8 cellular contexts compared by ENCODE assay signal in genomic region chr15:22786868-22787698, GRCh38. TPM values are rescaled to one million over a fixed set of nuclear protein-coding genes. Genes with fewer than 3 reads are reported as not detected.
DNase-seq lines count a peak whose midpoint lies in the region; ATAC-seq and TF ChIP-seq lines count a peak whose summit lies in the region.

No MANE protein-coding gene starts in this region.

- peak; percentile 28 for ATAC-seq in GM21576 (IDR thresholded peaks at IDR 0.05; ENCODE audit: unreplicated experiment)

- H3K9me3 Mint-ChIP-seq in activated T-cell treated with anti-CD3 and anti-CD28 coated beads, Interleukin-2, amount 50 U/mL, for 24 hours, result peaks cover 2% of the 10 kb centered on the region
- peaks cover 2% of the 10 kb centered on the region for H3K9me3 Mint-ChIP-seq in neural crest cell

- H3K27ac Mint-ChIP-seq in activated T-cell treated with anti-CD3 and anti-CD28 coated beads, Interleukin-2, amount 50 U/mL, for 24 hours, result peak overlapping the region; percentile 89
- no peak overlapping the region for H3K27ac Mint-ChIP-seq in neural crest cell (ENCODE audit: unreplicated experiment)

- H3K27me3 Mint-ChIP-seq in activated T-cell treated with anti-CD3 and anti-CD28 coated beads, Interleukin-2, amount 50 U/mL, for 24 hours, result no peaks in the 10 kb centered on the region
- H3K27me3 Mint-ChIP-seq in neural crest cell (ENCODE audit: low read depth), result peaks cover 5% of the 10 kb centered on the region

- DNase-seq in G401 (ENCODE audit: low spot score), result peak; percentile 45
- DNase-seq in Jurkat, Clone E6-1 (ENCODE audit: low read depth, low spot score), result no peak
- DNase-seq in activated T-cell treated with anti-CD3 and anti-CD28 coated beads, Interleukin-2, amount 50 U/mL, for 24 hours, result peak; percentile 66
- DNase-seq in fibroblast of villous mesenchyme (ENCODE audit: low read depth), result peak; percentile 36
- DNase-seq in neural crest cell (ENCODE audit: low read depth, low spot score), result peak; percentile 20
- DNase-seq in NCI-H2107 (lab: John Stamatoyannopoulos, UW), result no peak
- DNase-seq in UCSD-AML1 (lab: John Stamatoyannopoulos, UW; ENCODE audit: unreplicated experiment), result no peak

- peak overlapping the region; percentile 87 for H3K4me3 Mint-ChIP-seq in activated T-cell treated with anti-CD3 and anti-CD28 coated beads, Interleukin-2, amount 50 U/mL, for 24 hours
- H3K4me3 Mint-ChIP-seq in neural crest cell, result peak overlapping the region; percentile 96

- peak overlapping the region; percentile 60 for H3K4me3 ChIP-seq in Jurkat, Clone E6-1 (ENCODE audit: low read length)
- peak overlapping the region; percentile 63 for H3K4me3 ChIP-seq in fibroblast of villous mesenchyme (ENCODE audit: low read depth, low read length)

- H3K36me3 Mint-ChIP-seq in activated T-cell treated with anti-CD3 and anti-CD28 coated beads, Interleukin-2, amount 50 U/mL, for 24 hours (ENCODE audit: low read depth), result peaks cover 39% of the 10 kb centered on the region
- peaks cover 4% of the 10 kb centered on the region for H3K36me3 Mint-ChIP-seq in neural crest cell (ENCODE audit: low read depth)

- peaks cover 47% of the 10 kb centered on the region for H3K4me1 Mint-ChIP-seq in activated T-cell treated with anti-CD3 and anti-CD28 coated beads, Interleukin-2, amount 50 U/mL, for 24 hours (ENCODE audit: low read depth)
- H3K4me1 Mint-ChIP-seq in neural crest cell, result peaks cover 8% of the 10 kb centered on the region

- in situ Hi-C loops in G401 (cut with HindIII; ENCODE audit: low sequenced_read_pairs), result no loop called here

- TF ChIP-seq CTCF in fibroblast of villous mesenchyme (IDR thresholded peaks at IDR 0.05; ENCODE audit: insufficient read depth, low read depth, low read length) (no peak), neural crest cell (conservative IDR thresholded peaks at IDR 0.05) (peak; percentile 13)

RNA-seq across cellular contexts. Expression of gene NIPA1, which starts 0.6 kb away (rescaled TPM):
- 15.9 and 23.2 TPM in 2 replicates for total RNA-seq in G401 (2014; rRNA removed; shearing (Covaris generic))
- polyA plus RNA-seq in Jurkat, Clone E6-1 (2012; ENCODE audit: insufficient read depth, insufficient read length), result 19.6 TPM
- total RNA-seq in fibroblast of villous mesenchyme (6.8 and 8.2 TPM in 2 replicates), neural crest cell (16.7 and 17.7 TPM in 2 replicates)

RNA-seq across cellular contexts. Expression of gene NIPA2, which starts 51.4 kb away (rescaled TPM):
- 115 and 137 TPM in 2 replicates for total RNA-seq in G401 (2014; rRNA removed; shearing (Covaris generic))
- polyA plus RNA-seq in Jurkat, Clone E6-1 (2012; ENCODE audit: insufficient read depth, insufficient read length), result 56.7 TPM
- 50.3 and 69.1 TPM in 2 replicates for total RNA-seq in fibroblast of villous mesenchyme
- total RNA-seq in neural crest cell, result 49.9 and 53.5 TPM in 2 replicates

Comparison
In these comparisons a context has a peak if more than half of its experiments do, and no peak if none do; other contexts are left out.
1. DNase-seq: peak in G401 (single experiment), activated T-cell treated with anti-CD3 and anti-CD28 coated beads, Interleukin-2, amount 50 U/mL, for 24 hours (single experiment), fibroblast of villous mesenchyme (single experiment) and neural crest cell (single experiment); none in Jurkat, Clone E6-1 (single experiment), NCI-H2107 (single experiment) and UCSD-AML1 (single experiment).